29 cellular contexts compared by ENCODE assay signal in genomic region chr5:111589320-111589719, GRCh38.
"Had no signal": no experiment of that assay in that cellular context is flagged by ENCODE, and none has a peak within 500 bp of the region (broad histone marks: within the 10 kb centered on the region; RNA-seq: fewer than 3 reads in every experiment).

No MANE protein-coding gene starts in this region.

- H3K27ac ChIP-seq: body of pancreas, colonic mucosa, foreskin keratinocyte, gastrocnemius medialis, heart right ventricle, WERI-Rb-1 had no signal

- H3K36me3 ChIP-seq: colonic mucosa, gastrocnemius medialis, heart right ventricle, WERI-Rb-1 had no signal

- H3K4me1 ChIP-seq: body of pancreas, colonic mucosa, gastrocnemius medialis had no signal

- H3K4me3 ChIP-seq: body of pancreas, colonic mucosa, gastrocnemius medialis, heart right ventricle had no signal

- FAIRE-seq: endometrium had no signal

- DNase-seq: activated B cell treated with CpG ODN at 0.5 μM for 24 hours; activated CD4-positive, alpha-beta T cell treated with anti-CD3 and anti-CD28 coated beads for 48 hours; activated CD4-positive, alpha-beta T cell treated with anti-CD3 and anti-CD28 coated beads, Interleukin-2, amount 50 U/mL, for 1 hour; activated CD4-positive, alpha-beta T cell treated with anti-CD3 and anti-CD28 coated beads, Interleukin-2, amount 50 U/mL, for 48 hours; activated CD8-positive, alpha-beta memory T cell treated with anti-CD3 and anti-CD28 coated beads for 24 hours; activated CD8-positive, alpha-beta T cell treated with anti-CD3 and anti-CD28 coated beads for 36 hours; activated effector memory CD4-positive, alpha-beta T cell treated with Interleukin-2 at 50 U/mL for 16 hours; activated gamma-delta T cell treated with Interleukin-2 at 50 U/mL for 16 hours; activated naive CD4-positive, alpha-beta T cell treated with anti-CD3 and anti-CD28 coated beads, Interleukin-2, amount 50 U/mL, for 16 hours; activated naive CD4-positive, alpha-beta T cell treated with Interleukin-2 at 50 U/mL for 16 hours; activated T-cell treated with anti-CD3 and anti-CD28 coated beads, Interleukin-2, amount 50 U/mL, for 4 hours; amygdala; aorta; body of pancreas; central memory CD4-positive, alpha-beta T cell; cerebellar nuclear complex; colonic mucosa; effector CD8-positive, alpha-beta T cell; foreskin keratinocyte; gastrocnemius medialis; T-helper 1 cell; T-helper 17 cell; T1000; WERI-Rb-1 had no signal

- H3K9me3 ChIP-seq: body of pancreas, colonic mucosa, gastrocnemius medialis had no signal

- H3K27me3 ChIP-seq: body of pancreas, colonic mucosa, gastrocnemius medialis, heart right ventricle had no signal

- ATAC-seq: activated CD4-positive, CD25-positive, alpha-beta regulatory T cell treated with anti-CD3 and anti-CD28 coated beads, Interleukin-2, amount 50 U/mL, for 24 hours; activated CD8-positive, alpha-beta T cell treated with anti-CD3 and anti-CD28 coated beads for 36 hours; activated T-cell treated with anti-CD3 and anti-CD28 coated beads, Interleukin-2, amount 50 U/mL, for 4 hours; activated T-helper 17 cell treated with anti-CD3 and anti-CD28 coated beads, Interleukin-2, amount 50 U/mL, for 72 hours; body of pancreas; esophagus mucosa; foreskin keratinocyte; gastrocnemius medialis; T-helper 17 cell had no signal
